Comparison of ENCODE assay signal across 1 cellular context in the genomic region with DNA sequence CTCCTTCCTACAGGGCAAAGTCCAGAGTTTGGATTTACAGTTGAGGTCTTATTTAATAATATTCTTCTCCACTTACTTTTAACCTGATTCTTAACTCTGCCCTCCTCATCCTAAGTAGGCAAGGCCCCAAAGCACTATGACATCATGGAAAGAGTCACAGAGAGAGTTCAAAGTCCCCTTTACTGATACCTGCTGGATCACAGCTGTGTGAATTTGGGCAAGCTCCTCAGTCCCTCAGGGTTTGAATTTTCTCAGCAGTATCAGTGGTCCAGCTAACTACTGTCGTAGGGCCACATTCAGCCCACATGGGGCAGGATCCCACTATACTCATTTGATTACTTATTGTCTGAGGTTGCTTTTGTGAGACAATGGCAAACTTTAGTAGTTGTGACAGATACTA.
TF ChIP-seq lines count a peak whose summit lies in the region.

No MANE protein-coding gene starts in this region.

TF ChIP-seq in GM12878, 131 proteins besides CTCF, POLR2A, EP300 and RAD21 (continued from another document and continues in another):
- TF ChIP-seq NR2C1 (IDR thresholded peaks at IDR 0.05) (no peak), MTA2 (IDR thresholded peaks at IDR 0.05; ENCODE audit: low read depth) (peak; percentile 58), ZNF207 (IDR thresholded peaks at IDR 0.05; ENCODE audit: borderline replicate concordance) (no peak), FOS (IDR thresholded peaks at IDR 0.05; ENCODE audit: borderline replicate concordance, extremely low read depth, insufficient read length) (no peak), MXI1 (IDR thresholded peaks at IDR 0.05; ENCODE audit: low read depth, low read length) (no peak), SMARCA5 (IDR thresholded peaks at IDR 0.05) (no peak), NR2F1 (conservative IDR thresholded peaks at IDR 0.05) (0 out of 2 replicates have a peak, but pooled peaks have one; percentile 11), HDGF (IDR thresholded peaks at IDR 0.05) (no peak), ZNF687 (IDR thresholded peaks at IDR 0.05) (peak; percentile 70), SREBF1 (IDR thresholded peaks at IDR 0.05; ENCODE audit: low read length) (no peak), GATAD2B (conservative IDR thresholded peaks at IDR 0.05; ENCODE audit: low read depth) (peak; percentile 97), HSF1 (IDR thresholded peaks at IDR 0.05; ENCODE audit: low read depth, low read length) (no peak), ATF7 (IDR thresholded peaks at IDR 0.05; ENCODE audit: low read depth) (peak; percentile 99), RAD51 (IDR thresholded peaks at IDR 0.05) (peak; percentile 21), NBN (IDR thresholded peaks at IDR 0.05) (peak; percentile 73), SIX5 (IDR thresholded peaks at IDR 0.05; ENCODE audit: low read depth, low read length, severe bottlenecking) (no peak), ESRRA (IDR thresholded peaks at IDR 0.05; ENCODE audit: low read length) (no peak), ATF2 (IDR thresholded peaks at IDR 0.05; ENCODE audit: low read length) (peak; percentile 46; the same call in 1 of the 2 replicates), SMAD5 (IDR thresholded peaks at IDR 0.05; ENCODE audit: low read depth) (no peak), ZNF592 (IDR thresholded peaks at IDR 0.05) (0 out of 2 replicates have a peak, but pooled peaks have one; percentile 14), NFXL1 (IDR thresholded peaks at IDR 0.05; ENCODE audit: borderline replicate concordance) (no peak), TCF3 (IDR thresholded peaks at IDR 0.05; ENCODE audit: borderline replicate concordance, insufficient read depth, low read depth, low read length) (no peak), ASH2L (IDR thresholded peaks at IDR 0.05; ENCODE audit: borderline replicate concordance, low read depth) (no peak), ZNF274 (IDR thresholded peaks at IDR 0.05; ENCODE audit: insufficient read depth, insufficient read length) (no peak), RBBP5 (conservative IDR thresholded peaks at IDR 0.05) (no peak), IRF3 (IDR thresholded peaks at IDR 0.05) (no peak), NFIC (IDR thresholded peaks at IDR 0.05; ENCODE audit: low read depth, low read length) (no peak), PML (IDR thresholded peaks at IDR 0.05; ENCODE audit: low read length) (no peak)
- TF ChIP-seq, protein P1, sequence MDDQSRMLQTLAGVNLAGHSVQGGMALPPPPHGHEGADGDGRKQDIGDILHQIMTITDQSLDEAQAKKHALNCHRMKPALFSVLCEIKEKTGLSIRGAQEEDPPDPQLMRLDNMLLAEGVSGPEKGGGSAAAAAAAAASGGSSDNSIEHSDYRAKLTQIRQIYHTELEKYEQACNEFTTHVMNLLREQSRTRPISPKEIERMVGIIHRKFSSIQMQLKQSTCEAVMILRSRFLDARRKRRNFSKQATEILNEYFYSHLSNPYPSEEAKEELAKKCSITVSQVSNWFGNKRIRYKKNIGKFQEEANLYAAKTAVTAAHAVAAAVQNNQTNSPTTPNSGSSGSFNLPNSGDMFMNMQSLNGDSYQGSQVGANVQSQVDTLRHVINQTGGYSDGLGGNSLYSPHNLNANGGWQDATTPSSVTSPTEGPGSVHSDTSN (IDR thresholded peaks at IDR 0.05; ENCODE audit: insufficient replicate concordance, low read depth, low read length) = no peak
- TF ChIP-seq, protein P2, sequence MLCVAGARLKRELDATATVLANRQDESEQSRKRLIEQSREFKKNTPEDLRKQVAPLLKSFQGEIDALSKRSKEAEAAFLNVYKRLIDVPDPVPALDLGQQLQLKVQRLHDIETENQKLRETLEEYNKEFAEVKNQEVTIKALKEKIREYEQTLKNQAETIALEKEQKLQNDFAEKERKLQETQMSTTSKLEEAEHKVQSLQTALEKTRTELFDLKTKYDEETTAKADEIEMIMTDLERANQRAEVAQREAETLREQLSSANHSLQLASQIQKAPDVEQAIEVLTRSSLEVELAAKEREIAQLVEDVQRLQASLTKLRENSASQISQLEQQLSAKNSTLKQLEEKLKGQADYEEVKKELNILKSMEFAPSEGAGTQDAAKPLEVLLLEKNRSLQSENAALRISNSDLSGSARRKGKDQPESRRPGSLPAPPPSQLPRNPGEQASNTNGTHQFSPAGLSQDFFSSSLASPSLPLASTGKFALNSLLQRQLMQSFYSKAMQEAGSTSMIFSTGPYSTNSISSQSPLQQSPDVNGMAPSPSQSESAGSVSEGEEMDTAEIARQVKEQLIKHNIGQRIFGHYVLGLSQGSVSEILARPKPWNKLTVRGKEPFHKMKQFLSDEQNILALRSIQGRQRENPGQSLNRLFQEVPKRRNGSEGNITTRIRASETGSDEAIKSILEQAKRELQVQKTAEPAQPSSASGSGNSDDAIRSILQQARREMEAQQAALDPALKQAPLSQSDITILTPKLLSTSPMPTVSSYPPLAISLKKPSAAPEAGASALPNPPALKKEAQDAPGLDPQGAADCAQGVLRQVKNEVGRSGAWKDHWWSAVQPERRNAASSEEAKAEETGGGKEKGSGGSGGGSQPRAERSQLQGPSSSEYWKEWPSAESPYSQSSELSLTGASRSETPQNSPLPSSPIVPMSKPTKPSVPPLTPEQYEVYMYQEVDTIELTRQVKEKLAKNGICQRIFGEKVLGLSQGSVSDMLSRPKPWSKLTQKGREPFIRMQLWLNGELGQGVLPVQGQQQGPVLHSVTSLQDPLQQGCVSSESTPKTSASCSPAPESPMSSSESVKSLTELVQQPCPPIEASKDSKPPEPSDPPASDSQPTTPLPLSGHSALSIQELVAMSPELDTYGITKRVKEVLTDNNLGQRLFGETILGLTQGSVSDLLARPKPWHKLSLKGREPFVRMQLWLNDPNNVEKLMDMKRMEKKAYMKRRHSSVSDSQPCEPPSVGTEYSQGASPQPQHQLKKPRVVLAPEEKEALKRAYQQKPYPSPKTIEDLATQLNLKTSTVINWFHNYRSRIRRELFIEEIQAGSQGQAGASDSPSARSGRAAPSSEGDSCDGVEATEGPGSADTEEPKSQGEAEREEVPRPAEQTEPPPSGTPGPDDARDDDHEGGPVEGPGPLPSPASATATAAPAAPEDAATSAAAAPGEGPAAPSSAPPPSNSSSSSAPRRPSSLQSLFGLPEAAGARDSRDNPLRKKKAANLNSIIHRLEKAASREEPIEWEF (IDR thresholded peaks at IDR 0.05; ENCODE audit: insufficient replicate concordance, low read depth, low read length) = peak; percentile 88
- TF ChIP-seq, protein P3, sequence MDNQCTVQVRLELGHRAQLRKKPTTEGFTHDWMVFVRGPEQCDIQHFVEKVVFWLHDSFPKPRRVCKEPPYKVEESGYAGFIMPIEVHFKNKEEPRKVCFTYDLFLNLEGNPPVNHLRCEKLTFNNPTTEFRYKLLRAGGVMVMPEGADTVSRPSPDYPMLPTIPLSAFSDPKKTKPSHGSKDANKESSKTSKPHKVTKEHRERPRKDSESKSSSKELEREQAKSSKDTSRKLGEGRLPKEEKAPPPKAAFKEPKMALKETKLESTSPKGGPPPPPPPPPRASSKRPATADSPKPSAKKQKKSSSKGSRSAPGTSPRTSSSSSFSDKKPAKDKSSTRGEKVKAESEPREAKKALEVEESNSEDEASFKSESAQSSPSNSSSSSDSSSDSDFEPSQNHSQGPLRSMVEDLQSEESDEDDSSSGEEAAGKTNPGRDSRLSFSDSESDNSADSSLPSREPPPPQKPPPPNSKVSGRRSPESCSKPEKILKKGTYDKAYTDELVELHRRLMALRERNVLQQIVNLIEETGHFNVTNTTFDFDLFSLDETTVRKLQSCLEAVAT (IDR thresholded peaks at IDR 0.05) = no peak
- TF ChIP-seq, protein P4, sequence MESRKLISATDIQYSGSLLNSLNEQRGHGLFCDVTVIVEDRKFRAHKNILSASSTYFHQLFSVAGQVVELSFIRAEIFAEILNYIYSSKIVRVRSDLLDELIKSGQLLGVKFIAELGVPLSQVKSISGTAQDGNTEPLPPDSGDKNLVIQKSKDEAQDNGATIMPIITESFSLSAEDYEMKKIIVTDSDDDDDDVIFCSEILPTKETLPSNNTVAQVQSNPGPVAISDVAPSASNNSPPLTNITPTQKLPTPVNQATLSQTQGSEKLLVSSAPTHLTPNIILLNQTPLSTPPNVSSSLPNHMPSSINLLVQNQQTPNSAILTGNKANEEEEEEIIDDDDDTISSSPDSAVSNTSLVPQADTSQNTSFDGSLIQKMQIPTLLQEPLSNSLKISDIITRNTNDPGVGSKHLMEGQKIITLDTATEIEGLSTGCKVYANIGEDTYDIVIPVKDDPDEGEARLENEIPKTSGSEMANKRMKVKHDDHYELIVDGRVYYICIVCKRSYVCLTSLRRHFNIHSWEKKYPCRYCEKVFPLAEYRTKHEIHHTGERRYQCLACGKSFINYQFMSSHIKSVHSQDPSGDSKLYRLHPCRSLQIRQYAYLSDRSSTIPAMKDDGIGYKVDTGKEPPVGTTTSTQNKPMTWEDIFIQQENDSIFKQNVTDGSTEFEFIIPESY (IDR thresholded peaks at IDR 0.05) = no peak
